ENCODE assay signal across 30 cellular contexts in genomic region chr7:154419344-154419743, GRCh38.
"Had no signal": no experiment of that assay in that cellular context is flagged by ENCODE, and none has a peak within 500 bp of the region (broad histone marks: within the 10 kb centered on the region; RNA-seq: fewer than 3 reads in every experiment).

No MANE protein-coding gene starts in this region.

- H3K36me3 ChIP-seq: adrenal gland, brain microvascular endothelial cell, breast epithelium had no signal

- H3K27ac ChIP-seq: adrenal gland, body of pancreas, brain microvascular endothelial cell, breast epithelium, VCaP had no signal

- DNase-seq: activated B cell treated with CpG ODN at 0.5 μM for 24 hours; activated CD4-positive, alpha-beta memory T cell treated with anti-CD3 and anti-CD28 coated beads for 36 hours; activated CD4-positive, alpha-beta T cell treated with anti-CD3 and anti-CD28 coated beads for 4 hours; activated CD4-positive, alpha-beta T cell treated with anti-CD3 and anti-CD28 coated beads, Interleukin-2, amount 10 ng/mL, durations not matched to agents 24 days and 14 days; activated CD4-positive, alpha-beta T cell treated with anti-CD3 and anti-CD28 coated beads, Interleukin-2, amount 50 U/mL, for 1 hour; activated CD4-positive, alpha-beta T cell treated with anti-CD3 and anti-CD28 coated beads, Interleukin-2, amount 50 U/mL, for 4 hours; activated CD4-positive, CD25-positive, alpha-beta regulatory T cell treated with anti-CD3 and anti-CD28 coated beads, Interleukin-2, amount 50 U/mL, for 72 hours; activated CD8-positive, alpha-beta memory T cell treated with anti-CD3 and anti-CD28 coated beads, Interleukin-2, amount 50 U/mL, for 4 hours; activated CD8-positive, alpha-beta T cell treated with anti-CD3 and anti-CD28 coated beads for 36 hours; activated effector memory CD4-positive, alpha-beta T cell treated with anti-CD3 and anti-CD28 coated beads, Interleukin-2, amount 50 U/mL, for 16 hours; activated gamma-delta T cell treated with Interleukin-2 at 50 U/mL for 16 hours; activated naive CD4-positive, alpha-beta T cell; activated naive CD4-positive, alpha-beta T cell treated with anti-CD3 and anti-CD28 coated beads for 36 hours; activated naive CD4-positive, alpha-beta T cell treated with anti-CD3 and anti-CD28 coated beads, Interleukin-2, amount 50 U/mL, for 16 hours; activated naive CD8-positive, alpha-beta T cell treated with anti-CD3 and anti-CD28 coated beads for 36 hours; activated T-cell treated with anti-CD3 and anti-CD28 coated beads for 4 hours; activated T-cell treated with anti-CD3 and anti-CD28 coated beads, Interleukin-2, amount 50 U/mL, for 1 hour; activated T-cell treated with anti-CD3 and anti-CD28 coated beads, Interleukin-2, amount 50 U/mL, for 4 hours; activated T-cell treated with anti-CD3 and anti-CD28 coated beads, Interleukin-2, amount 50 U/mL, for 72 hours; adrenal gland; amniotic stem cell; body of pancreas; brain microvascular endothelial cell; cerebellar nuclear complex; SW 1271; T-helper 1 cell; T-helper 2 cell; T-helper 9 cell had no signal

- H3K27me3 ChIP-seq: adrenal gland, body of pancreas, brain microvascular endothelial cell, breast epithelium had no signal

- H3K9me3 ChIP-seq: adrenal gland, body of pancreas, breast epithelium had no signal

- H3K4me3 ChIP-seq: adrenal gland, body of pancreas, breast epithelium had no signal

- H3K4me1 ChIP-seq: adrenal gland, body of pancreas, breast epithelium had no signal
